In the genomic region with DNA sequence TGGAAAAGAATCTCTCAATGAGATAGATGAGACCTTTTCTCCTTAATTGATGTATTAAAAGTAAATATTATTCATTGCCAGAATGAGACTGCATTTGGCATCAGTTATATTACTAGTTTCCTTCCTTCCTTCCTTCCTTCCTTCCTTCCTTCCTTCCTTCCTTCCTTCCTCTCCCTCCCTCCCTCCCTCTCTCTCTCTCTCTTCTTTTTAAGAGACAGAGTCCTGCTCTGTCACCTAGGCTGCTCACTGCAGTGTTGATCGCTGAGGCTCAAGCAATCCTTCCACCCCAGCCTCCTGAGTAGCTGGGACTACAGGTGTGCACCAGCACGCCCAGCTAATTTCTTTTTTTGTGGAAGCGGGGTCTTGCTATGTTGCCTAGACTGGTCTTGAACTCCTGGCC, we compare ENCODE assay signal across 42 cellular contexts. TPM values are rescaled to one million over a fixed set of nuclear protein-coding genes. Genes with fewer than 3 reads are reported as not detected.
"Had no signal": no experiment of that assay in that cellular context is flagged by ENCODE, and none has a peak within 500 bp of the region (broad histone marks: within the 10 kb centered on the region; RNA-seq: fewer than 3 reads in every experiment).

No MANE protein-coding gene starts in this region.

- H3K27ac ChIP-seq: adrenal gland, ascending aorta, body of pancreas, brain microvascular endothelial cell, breast epithelium, cardiac muscle cell had no signal

- H3K27ac Mint-ChIP-seq: activated naive CD4-positive, alpha-beta T cell treated with anti-CD3 and anti-CD28 coated beads for 36 hours; activated naive CD4-positive, alpha-beta T cell treated with anti-CD3 and anti-CD28 coated beads, Interleukin-2, amount 10 ng/mL, durations not matched to agents 7 days and 5 days; activated naive CD4-positive, alpha-beta T cell treated with anti-CD3 and anti-CD28 coated beads, Interleukin-2, amount 50 U/mL, for 24 hours; activated naive CD8-positive, alpha-beta T cell; activated naive CD8-positive, alpha-beta T cell treated with anti-CD3 and anti-CD28 coated beads for 36 hours; activated naive CD8-positive, alpha-beta T cell treated with anti-CD3 and anti-CD28 coated beads, Interleukin-2, amount 10 ng/mL, durations not matched to agents 7 days and 5 days; activated naive CD8-positive, alpha-beta T cell treated with anti-CD3 and anti-CD28 coated beads, Interleukin-2, amount 50 U/mL, for 24 hours; activated T-cell treated with anti-CD3 and anti-CD28 coated beads, Interleukin-2, amount 50 U/mL, for 24 hours; activated T-cell treated with anti-CD3 and anti-CD28 coated beads, Interleukin-2, amount 50 U/mL, for 72 hours; activated T-helper 1 cell treated with anti-CD3 and anti-CD28 coated beads, Interleukin-12 subunit alpha, Interleukin-12 subunit beta, Interleukin-2, Interleukin-4 antibody, amounts not matched to agents 30 ng/mL and 10 ng/mL and 1 ng/mL, durations not matched to agents 14 hours and 24 hours and 36 hours; activated T-helper 17 cell treated with anti-CD3 and anti-CD28 coated beads, Interleukin-2, amount 50 U/mL, for 72 hours; activated T-helper 2 cell treated with anti-CD3 and anti-CD28 coated beads, Interferon-gamma antibody, Interleukin-2, Interleukin-4, amounts not matched to agents 10 μg/mL and 5 μg/mL and 100 μg/mL, durations not matched to agents 14 hours and 24 hours and 36 hours; brain had no signal

- H3K4me3 ChIP-seq: adrenal gland, ascending aorta, body of pancreas, breast epithelium, cardiac muscle cell had no signal

- H3K36me3 Mint-ChIP-seq: activated naive CD4-positive, alpha-beta T cell treated with anti-CD3 and anti-CD28 coated beads, Interleukin-2, amount 50 U/mL, for 72 hours; activated naive CD8-positive, alpha-beta T cell; activated naive CD8-positive, alpha-beta T cell treated with anti-CD3 and anti-CD28 coated beads for 36 hours; activated naive CD8-positive, alpha-beta T cell treated with anti-CD3 and anti-CD28 coated beads, Interleukin-2, amount 10 ng/mL, durations not matched to agents 7 days and 5 days; brain had no signal

- DNase-seq: activated effector memory CD4-positive, alpha-beta T cell treated with anti-CD3 and anti-CD28 coated beads, Interleukin-2, amount 50 U/mL, for 16 hours; activated effector memory CD4-positive, alpha-beta T cell treated with Interleukin-2 at 50 U/mL for 16 hours; activated gamma-delta T cell; activated gamma-delta T cell treated with Interleukin-2 at 50 U/mL for 16 hours; activated naive CD4-positive, alpha-beta T cell; activated naive CD4-positive, alpha-beta T cell treated with anti-CD3 and anti-CD28 coated beads for 36 hours; activated naive CD4-positive, alpha-beta T cell treated with anti-CD3 and anti-CD28 coated beads, Interleukin-2, amount 10 ng/mL, durations not matched to agents 7 days and 5 days; activated naive CD4-positive, alpha-beta T cell treated with anti-CD3 and anti-CD28 coated beads, Interleukin-2, amount 50 U/mL, for 16 hours; activated naive CD4-positive, alpha-beta T cell treated with Interleukin-2 at 50 U/mL for 16 hours; activated naive CD8-positive, alpha-beta T cell treated with anti-CD3 and anti-CD28 coated beads for 36 hours; activated naive CD8-positive, alpha-beta T cell treated with anti-CD3 and anti-CD28 coated beads, Interleukin-2, amount 10 ng/mL, durations not matched to agents 7 days and 5 days; activated naive CD8-positive, alpha-beta T cell treated with anti-CD3 and anti-CD28 coated beads, Interleukin-2, amount 50 U/mL, for 24 hours; activated T-cell treated with anti-CD3 and anti-CD28 coated beads, Interleukin-2, amount 50 U/mL, for 24 hours; activated T-cell treated with anti-CD3 and anti-CD28 coated beads, Interleukin-2, amount 50 U/mL, for 4 hours; activated T-cell treated with anti-CD3 and anti-CD28 coated beads, Interleukin-2, amount 50 U/mL, for 48 hours; activated T-cell treated with anti-CD3 and anti-CD28 coated beads, Interleukin-2, amount 50 U/mL, for 72 hours; adrenal gland; amniotic stem cell; amygdala; anterior cingulate cortex; aorta; body of pancreas; brain microvascular endothelial cell; caudate nucleus; central memory CD4-positive, alpha-beta T cell; cerebellar nuclear complex had no signal

- H3K9me3 ChIP-seq: adrenal gland, ascending aorta, body of pancreas had no signal

- H3K9me3 Mint-ChIP-seq: activated naive CD4-positive, alpha-beta T cell treated with anti-CD3 and anti-CD28 coated beads, Interleukin-2, amount 50 U/mL, for 24 hours; activated naive CD4-positive, alpha-beta T cell treated with anti-CD3 and anti-CD28 coated beads, Interleukin-2, amount 50 U/mL, for 72 hours; activated naive CD8-positive, alpha-beta T cell treated with anti-CD3 and anti-CD28 coated beads, Interleukin-2, amount 10 ng/mL, durations not matched to agents 7 days and 5 days; activated naive CD8-positive, alpha-beta T cell treated with anti-CD3 and anti-CD28 coated beads, Interleukin-2, amount 50 U/mL, for 24 hours; activated T-cell treated with anti-CD3 and anti-CD28 coated beads, Interleukin-2, amount 50 U/mL, for 24 hours; activated T-cell treated with anti-CD3 and anti-CD28 coated beads, Interleukin-2, amount 50 U/mL, for 4 hours; activated T-helper 17 cell treated with anti-CD3 and anti-CD28 coated beads, Interleukin-2, amount 50 U/mL, for 72 hours; activated T-helper 2 cell treated with anti-CD3 and anti-CD28 coated beads, Interferon-gamma antibody, Interleukin-2, Interleukin-4, amounts not matched to agents 10 μg/mL and 5 μg/mL and 100 μg/mL, durations not matched to agents 14 hours and 24 hours and 36 hours; central memory CD8-positive, alpha-beta T cell had no signal

- H3K4me3 Mint-ChIP-seq: activated naive CD4-positive, alpha-beta T cell treated with anti-CD3 and anti-CD28 coated beads for 36 hours; activated naive CD4-positive, alpha-beta T cell treated with anti-CD3 and anti-CD28 coated beads, Interleukin-2, amount 10 ng/mL, durations not matched to agents 7 days and 5 days; activated naive CD4-positive, alpha-beta T cell treated with anti-CD3 and anti-CD28 coated beads, Interleukin-2, amount 50 U/mL, for 24 hours; activated naive CD8-positive, alpha-beta T cell; activated naive CD8-positive, alpha-beta T cell treated with anti-CD3 and anti-CD28 coated beads for 36 hours; activated naive CD8-positive, alpha-beta T cell treated with anti-CD3 and anti-CD28 coated beads, Interleukin-2, amount 10 ng/mL, durations not matched to agents 7 days and 5 days; activated naive CD8-positive, alpha-beta T cell treated with anti-CD3 and anti-CD28 coated beads, Interleukin-2, amount 50 U/mL, for 24 hours; activated T-cell treated with anti-CD3 and anti-CD28 coated beads, Interleukin-2, amount 50 U/mL, for 24 hours; activated T-cell treated with anti-CD3 and anti-CD28 coated beads, Interleukin-2, amount 50 U/mL, for 4 hours; activated T-cell treated with anti-CD3 and anti-CD28 coated beads, Interleukin-2, amount 50 U/mL, for 72 hours; activated T-helper 1 cell treated with anti-CD3 and anti-CD28 coated beads, Interleukin-12 subunit alpha, Interleukin-12 subunit beta, Interleukin-2, Interleukin-4 antibody, amounts not matched to agents 30 ng/mL and 10 ng/mL and 1 ng/mL, durations not matched to agents 14 hours and 24 hours and 36 hours; activated T-helper 17 cell treated with anti-CD3 and anti-CD28 coated beads, Interleukin-2, amount 50 U/mL, for 72 hours; brain; central memory CD8-positive, alpha-beta T cell had no signal

- H3K27me3 ChIP-seq: ascending aorta, body of pancreas, brain microvascular endothelial cell, cardiac muscle cell had no signal

- H3K4me1 Mint-ChIP-seq: activated T-helper 17 cell treated with anti-CD3 and anti-CD28 coated beads, Interleukin-2, amount 50 U/mL, for 72 hours; brain had no signal

- H3K27me3 Mint-ChIP-seq: activated naive CD4-positive, alpha-beta T cell treated with anti-CD3 and anti-CD28 coated beads, Interleukin-2, amount 10 ng/mL, durations not matched to agents 7 days and 5 days; activated naive CD4-positive, alpha-beta T cell treated with anti-CD3 and anti-CD28 coated beads, Interleukin-2, amount 50 U/mL, for 24 hours; activated naive CD8-positive, alpha-beta T cell; activated naive CD8-positive, alpha-beta T cell treated with anti-CD3 and anti-CD28 coated beads for 36 hours; activated naive CD8-positive, alpha-beta T cell treated with anti-CD3 and anti-CD28 coated beads, Interleukin-2, amount 50 U/mL, for 24 hours; activated T-helper 17 cell treated with anti-CD3 and anti-CD28 coated beads, Interleukin-2, amount 50 U/mL, for 72 hours; central memory CD8-positive, alpha-beta T cell had no signal

- H3K4me1 ChIP-seq: adrenal gland, ascending aorta, body of pancreas, breast epithelium had no signal

- H3K36me3 ChIP-seq: adrenal gland, ascending aorta, brain microvascular endothelial cell, breast epithelium, cardiac muscle cell had no signal

RNA-seq across cellular contexts. Expression of a gene that starts 50.4 kb away (rescaled TPM):
- total RNA-seq: activated naive CD4-positive, alpha-beta T cell treated with anti-CD3 and anti-CD28 coated beads for 36 hours; activated naive CD4-positive, alpha-beta T cell treated with anti-CD3 and anti-CD28 coated beads, Interleukin-2, amount 50 U/mL, for 72 hours; activated naive CD8-positive, alpha-beta T cell treated with anti-CD3 and anti-CD28 coated beads for 36 hours; activated naive CD8-positive, alpha-beta T cell treated with anti-CD3 and anti-CD28 coated beads, Interleukin-2, amount 10 ng/mL, durations not matched to agents 7 days and 5 days; activated T-cell treated with anti-CD3 and anti-CD28 coated beads, Interleukin-2, amount 50 U/mL, for 4 hours; activated T-cell treated with anti-CD3 and anti-CD28 coated beads, Interleukin-2, amount 50 U/mL, for 72 hours; activated T-helper 1 cell treated with anti-CD3 and anti-CD28 coated beads, Interleukin-12 subunit alpha, Interleukin-12 subunit beta, Interleukin-2, Interleukin-4 antibody, amounts not matched to agents 30 ng/mL and 10 ng/mL and 1 ng/mL, durations not matched to agents 14 hours and 24 hours and 36 hours; activated T-helper 17 cell treated with anti-CD3 and anti-CD28 coated beads, Interleukin-2, amount 50 U/mL, for 72 hours; activated T-helper 2 cell treated with anti-CD3 and anti-CD28 coated beads, Interferon-gamma antibody, Interleukin-2, Interleukin-4, amounts not matched to agents 10 μg/mL and 5 μg/mL and 100 μg/mL, durations not matched to agents 14 hours and 24 hours and 36 hours; adrenal gland; aorta; ascending aorta; astrocyte; bronchial epithelial cell; cardiac muscle cell; cardiac septum; cerebellum; chondrocyte had no signal
